In genomic region chr9:96997009-96997702, GRCh38 we compare ENCODE assay signal across 1 cellular context. TPM values are rescaled to one million over a fixed set of nuclear protein-coding genes. Genes with fewer than 3 reads are reported as not detected.
"Had no signal": no experiment of that assay in that cellular context is flagged by ENCODE, and none has a peak within 500 bp of the region (broad histone marks: within the 10 kb centered on the region; RNA-seq: fewer than 3 reads in every experiment).

No MANE protein-coding gene starts in this region.

RNA-seq across cellular contexts. Expression of gene CTSV, which starts 41.8 kb away (rescaled TPM):
- total RNA-seq: aorta had no signal
